ENCODE assay signal across 8 cellular contexts in the genomic region with DNA sequence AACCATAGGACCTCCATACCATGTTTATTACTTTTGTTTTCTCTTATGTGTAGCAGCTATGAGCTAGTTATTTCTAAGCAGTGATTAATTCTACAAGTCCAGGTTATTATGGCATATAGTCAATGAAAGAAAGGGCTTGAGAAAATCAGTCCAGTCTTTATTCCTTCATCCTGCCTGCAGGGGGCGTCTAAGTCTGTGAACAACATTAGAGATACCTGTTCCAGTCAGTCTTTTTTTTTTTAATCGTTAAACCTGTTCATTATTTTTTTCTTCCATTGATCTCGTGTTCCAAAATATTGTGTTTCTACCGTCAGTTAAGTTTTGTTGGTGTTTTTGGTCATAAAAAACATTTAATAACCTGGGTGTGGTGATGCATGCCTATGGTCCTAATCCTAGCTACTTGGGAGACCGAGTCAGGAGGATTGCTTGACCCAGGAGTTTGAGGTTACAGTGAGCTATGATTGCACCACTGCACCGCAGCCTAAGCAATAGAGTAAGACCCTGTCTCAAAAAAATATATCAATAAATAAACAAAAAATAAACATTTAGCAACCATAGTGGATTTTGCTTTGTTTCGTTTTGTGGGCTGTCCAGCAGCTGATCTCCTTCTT. TPM values are rescaled to one million over a fixed set of nuclear protein-coding genes. Genes with fewer than 3 reads are reported as not detected.
DNase-seq lines count a peak whose midpoint lies in the region; ATAC-seq and TF ChIP-seq lines count a peak whose summit lies in the region.

No MANE protein-coding gene starts in this region.

- ATAC-seq in central memory CD8-positive, alpha-beta T cell (replicated peaks; ENCODE audit: extremely low read depth, poor library complexity, severe bottlenecking): no peak
- ATAC-seq in GM19328 (IDR thresholded peaks at IDR 0.05; ENCODE audit: unreplicated experiment): no peak

- no peaks in the 10 kb centered on the region for H3K36me3 Mint-ChIP-seq in central memory CD8-positive, alpha-beta T cell (ENCODE audit: insufficient read depth)

- no peaks in the 10 kb centered on the region for H3K9me3 Mint-ChIP-seq in central memory CD8-positive, alpha-beta T cell

- DNase-seq in A172 (ENCODE audit: low spot score) (peak; percentile 49), GM13977 (ENCODE audit: low spot score) (peak; percentile 65), NCI-H2171 (lab: John Stamatoyannopoulos, UW) (peak; percentile 55), medulla oblongata (ENCODE audit: extremely low spot score) (peak; percentile 68)
- peak; percentile 71 for DNase-seq in activated CD4-positive, CD25-positive, alpha-beta regulatory T cell treated with anti-CD3 and anti-CD28 coated beads, Interleukin-2, amount 50 U/mL, for 16 hours (ENCODE audit: low read depth, low spot score)
- DNase-seq in central memory CD8-positive, alpha-beta T cell (ENCODE audit: low spot score in 2 of 2): peak; percentile 56 to 61
- peak; percentile 47 to 67 for DNase-seq in stimulated activated CD8-positive, alpha-beta memory T cell treated with anti-CD3 and anti-CD28 coated beads, Interleukin-2, amount 100 ng/mL, for 1 hour (ENCODE audit: low read depth in 2 of 2)

- no peaks in the 10 kb centered on the region for H3K27me3 Mint-ChIP-seq in central memory CD8-positive, alpha-beta T cell

- no peak overlapping the region for H3K27ac Mint-ChIP-seq in central memory CD8-positive, alpha-beta T cell (ENCODE audit: low read depth)

- H3K4me3 Mint-ChIP-seq in central memory CD8-positive, alpha-beta T cell: no peak overlapping the region

- TF ChIP-seq CTCF in GM13977 (IDR thresholded peaks at IDR 0.05; ENCODE audit: extremely low read depth, insufficient read depth, missing control alignments): peak; percentile 76

- in situ Hi-C loops in GM13977 (cut with MboI; ENCODE audit: low pct_unique_long_range_greater_than_20kb, low sequenced_read_pairs, unreplicated experiment): no loop called here

- H3K4me1 Mint-ChIP-seq in central memory CD8-positive, alpha-beta T cell: no peaks in the 10 kb centered on the region

RNA-seq across cellular contexts. Expression of a gene that starts 29.4 kb away (rescaled TPM):
- total RNA-seq in A172 (2014; rRNA removed; shearing (Covaris generic)): not detected in 2 replicates

RNA-seq across cellular contexts. Expression of a gene that starts 57.3 kb away (rescaled TPM):
- total RNA-seq in A172 (2014; rRNA removed; shearing (Covaris generic)): 20.9 and 26.0 TPM in 2 replicates
